Comparison of ENCODE assay signal across 8 cellular contexts in genomic region chr4:70902577-70903281, GRCh38. TPM values are rescaled to one million over a fixed set of nuclear protein-coding genes. Genes with fewer than 3 reads are reported as not detected.
DNase-seq lines count a peak whose midpoint lies in the region; ATAC-seq, FAIRE-seq and TF ChIP-seq lines count a peak whose summit lies in the region.

No MANE protein-coding gene starts in this region.

- H3K79me2 ChIP-seq in K562 (ENCODE audit: control insufficient read depth, insufficient read depth, low read length): peaks cover 59% of the 10 kb centered on the region

- TF ChIP-seq POLR2A in K562 (conservative IDR thresholded peaks at IDR 0.05): no peak

- H3K4me3 ChIP-seq in NT2/D1 (ENCODE audit: insufficient read length, low read depth): peak overlapping the region; percentile 73
- peak overlapping the region; percentile 82 for H3K4me3 ChIP-seq in K562
- H3K4me3 ChIP-seq in skeletal muscle tissue (ENCODE audit: low read length in 3 of 3): peak overlapping the region; percentile 71 to 90 (median 90)

- no peak for TF ChIP-seq RAD21 in K562 (CRISPR knock-in tag; conservative IDR thresholded peaks at IDR 0.05 in 1 of 2, IDR thresholded peaks at IDR 0.05 in 1 of 2)

- POLR2A ChIA-PET in K562 (lab: Yijun Ruan, JAX): interaction anchor here (0.9 to 2.3 kb wide), 5 partner anchors 11 to 213 kb away, joined by 3 to 16 read pairs (median 3); no protein-coding TSS in a partner anchor

- in situ Hi-C loops in K562 (cut with MboI): loop anchor here (25.0 kb wide), 1 partner anchor 1385 kb away; no protein-coding TSS in a partner anchor

- peak; percentile 52 for ATAC-seq in GM18511 (IDR thresholded peaks at IDR 0.05; ENCODE audit: unreplicated experiment)
- ATAC-seq in HG02970 (IDR thresholded peaks at IDR 0.05; ENCODE audit: low FRiP score, unreplicated experiment): peak; percentile 36
- peak; percentile 63 for ATAC-seq in K562

- H3K9ac ChIP-seq in NT2/D1 (ENCODE audit: insufficient read length, low read depth) (peak overlapping the region; percentile 83), K562 (ENCODE audit: insufficient read depth in 1 of 2, low read depth in 2 of 2, low read length in 2 of 2) (peak overlapping the region; percentile 95 to 97), skeletal muscle tissue (ENCODE audit: low read depth in 1 of 3, low read length in 3 of 3) (peak overlapping the region; percentile 80 to 88 (median 86))

- DNase-seq in AG20443 (ENCODE audit: low spot score) (peak; percentile 78), NT2/D1 (ENCODE audit: low read depth, low spot score) (no peak), K562 (ENCODE audit: extremely low read depth in 1 of 4, low spot score in 3 of 4) (peak in 3 of 4 experiments; percentile 15 to 61 (median 50)), iPS-NIHi11 (ENCODE audit: low spot score) (peak; percentile 67), ureter (ENCODE audit: low spot score) (no peak)

- H3K27me3 ChIP-seq in NT2/D1 (ENCODE audit: insufficient read depth, insufficient read length) (no peaks in the 10 kb centered on the region), K562 (ENCODE audit: control insufficient read depth in 2 of 2, insufficient read depth in 2 of 2, low read length in 2 of 2) (no peaks in the 10 kb centered on the region), skeletal muscle tissue (ENCODE audit: control insufficient read depth in 3 of 3, insufficient read depth in 3 of 3, low read length in 3 of 3) (no peaks in the 10 kb centered on the region)

- intact Hi-C loops in K562 (cut with micrococcal nuclease): loop anchor here (1.0 to 5.0 kb wide), 5 partner anchors 35 to 195 kb away; partner anchors contain the start of gene DCK

- H3K9me3 ChIP-seq in NT2/D1 (ENCODE audit: insufficient read depth, low read length) (no peaks in the 10 kb centered on the region), K562 (replicated peaks; ENCODE audit: control insufficient read depth, insufficient read depth, low read depth, low read length) (no peaks in the 10 kb centered on the region; the same call in 1 of the 2 replicates), skeletal muscle tissue (ENCODE audit: control insufficient read depth in 3 of 3, low read length in 3 of 3) (no peaks in the 10 kb centered on the region)

- H3K4me1 ChIP-seq in NT2/D1 (ENCODE audit: insufficient read depth, insufficient read length): no peaks in the 10 kb centered on the region
- H3K4me1 ChIP-seq in K562 (replicated peaks in 1 of 2; ENCODE audit: control insufficient read depth in 2 of 2, insufficient read depth in 2 of 2, low read length in 2 of 2): peaks cover 25 to 27% of the 10 kb centered on the region in 2 experiments; a peak in 4 of 5 replicates
- H3K4me1 ChIP-seq in skeletal muscle tissue (ENCODE audit: control insufficient read depth in 3 of 3, insufficient read depth in 3 of 3, low read length in 3 of 3): peaks cover 6 to 11% (median 9%) of the 10 kb centered on the region in 3 donors

- no peak for TF ChIP-seq EP300 in K562 (IDR thresholded peaks at IDR 0.05; ENCODE audit: low read length)

- no peak for TF ChIP-seq CTCF in K562 (IDR thresholded peaks at IDR 0.05 in 2 of 3, conservative IDR thresholded peaks at IDR 0.05 in 1 of 3; ENCODE audit: insufficient read depth in 2 of 3, low read depth in 1 of 3, low read length in 3 of 3)

- H3K27ac ChIP-seq in K562 (ENCODE audit: extremely low read depth, low read depth, low read length) (peak overlapping the region; percentile 94), skeletal muscle tissue (ENCODE audit: low read depth, low read length) (peak overlapping the region; percentile 76)

- peak overlapping the region; percentile 98 for H2AFZ ChIP-seq in K562 (ENCODE audit: low read depth, low read length)

- CTCF ChIA-PET in K562 (lab: Yijun Ruan, JAX; ENCODE audit: low intra/inter-chr PET ratio): interaction anchor here (0.5 kb wide), 1 partner anchor 66 kb away, joined by 5 read pairs; no protein-coding TSS in a partner anchor

- H4K20me1 ChIP-seq in K562 (replicated peaks; ENCODE audit: control insufficient read depth, insufficient read depth, low read length): peaks cover 8% of the 10 kb centered on the region; the same call in 1 of the 2 replicates

- no peak for FAIRE-seq in K562 (lab: Jason Lieb, UNC)

- peak overlapping the region; percentile 98 for H3K4me2 ChIP-seq in K562 (ENCODE audit: insufficient read depth, low read length)

- H3K9me1 ChIP-seq in K562 (ENCODE audit: control insufficient read depth, insufficient read depth, low read length): no peaks in the 10 kb centered on the region

- WGBS in K562 (ENCODE audit: insufficient coverage, low coverage, missing lambda C conversion rate): under 1% methylated on average over 19 of the region's 48 CpGs

- no TSS peak for BruUV-seq in K562 (replicated peaks; lab: Mats Ljungman, UMichigan)

- H3K36me3 ChIP-seq in NT2/D1 (ENCODE audit: insufficient read depth, insufficient read length, low read length) (peaks cover 21% of the 10 kb centered on the region), K562 (ENCODE audit: control insufficient read depth, insufficient read depth, low read length) (peaks cover 32% of the 10 kb centered on the region), skeletal muscle tissue (ENCODE audit: control insufficient read depth in 3 of 3, insufficient read depth in 3 of 3, low read length in 3 of 3) (peaks cover 0 to 5% (median 3%) of the 10 kb centered on the region in 3 donors)

TF ChIP-seq in K562, 482 proteins besides CTCF, POLR2A, EP300 and RAD21 (continues in another document):
- peak in 1 of 2 experiments; percentile 67 for TF ChIP-seq E2F6 (IDR thresholded peaks at IDR 0.05; ENCODE audit: borderline replicate concordance in 1 of 2, extremely low read depth in 1 of 2, insufficient read depth in 1 of 2, insufficient read length in 1 of 2, low read depth in 1 of 2, low read length in 1 of 2, poor library complexity in 1 of 2, severe bottlenecking in 1 of 2)
- peak; percentile 69 for TF ChIP-seq RBFOX2 (IDR thresholded peaks at IDR 0.05; ENCODE audit: low read depth, low read length)
- TF ChIP-seq SPI1 (IDR thresholded peaks at IDR 0.05; ENCODE audit: borderline replicate concordance, low read depth, low read length): peak; percentile 77; the same call in 1 of the 2 replicates
- peak; percentile 33; the same call in 1 of the 2 replicates for TF ChIP-seq NFRKB (IDR thresholded peaks at IDR 0.05; ENCODE audit: low read depth)
- TF ChIP-seq E2F1 (CRISPR knock-in tag; IDR thresholded peaks at IDR 0.05): 0 out of 2 replicates have a peak, but pooled peaks have one; percentile 24
- TF ChIP-seq TRIM25 (IDR thresholded peaks at IDR 0.05; ENCODE audit: borderline replicate concordance): 0 out of 2 replicates have a peak, but pooled peaks have one; percentile 15

RNA-seq across cellular contexts. Expression of gene MOB1B, which starts 0.6 kb away (rescaled TPM):
- 27.1 and 74.0 TPM in 2 replicates for total RNA-seq in K562 (2011; cell fraction: chromatin; rRNA removed; ENCODE audit: low replicate concordance)
- 8.3 and 14.1 TPM in 2 replicates for total RNA-seq in K562 (2011; cell fraction: nucleolus; rRNA removed)
- 36.4 and 73.0 TPM in 2 replicates for total RNA-seq in K562 (2011; cell fraction: nucleoplasm; rRNA removed)
- total RNA-seq in K562 (2014; rRNA removed) (10.7 and 11.3 TPM in 2 replicates), K562 (2014; rRNA removed; fragmentation: Illumina TruSeq; extraction: Trizol) (28.5 and 33.3 TPM in 2 replicates), K562 (2015; rRNA removed; fragmentation: Illumina TruSeq; extraction: Trizol) (15.1 and 16.8 TPM in 2 replicates), K562 (2021) (37.8 and 40.1 TPM in 2 replicates), skeletal muscle tissue (30.3 TPM), ureter (23.4 TPM)
- polyA plus RNA-seq in K562 (2011; rRNA removed) (28.9 and 34.8 TPM in 2 replicates), K562 (2014; fragmentation: Illumina TruSeq; extraction: Trizol) (25.2 and 27.2 TPM in 2 replicates), K562 (2014; fragmentation: Nextera tagmentation; extraction: Ambion mirVana) (1 to 10 TPM; 8.4 to 9.3 TPM), K562 (2014; rRNA removed) (19.0 and 20.4 TPM in 2 replicates)
- 5.8 and 13.9 TPM in 2 replicates for polyA plus RNA-seq in K562 (2011; cell fraction: cytosol; rRNA removed)
- polyA plus RNA-seq in K562 (2011; cell fraction: nucleus; rRNA removed): 16.0 and 17.9 TPM in 2 replicates
- 15.0 and 21.1 TPM in 2 replicates for polyA plus RNA-seq in K562 (2012)
- 83.9 and 88.8 TPM in 2 replicates for polyA minus RNA-seq in K562 (2011; rRNA and poly(A)+ RNA removed)
- polyA minus RNA-seq in K562 (2011; cell fraction: cytosol; rRNA and poly(A)+ RNA removed): 47.3 and 83.2 TPM in 2 replicates
- polyA minus RNA-seq in K562 (2011; cell fraction: nucleus; rRNA and poly(A)+ RNA removed): 17.4 and 27.4 TPM in 2 replicates

Comparison
In these comparisons a context has a peak if more than half of its experiments do, and no peak if none do; other contexts are left out.
1. DNase-seq: peak in AG20443 (single experiment), K562 (3 of 4) and iPS-NIHi11 (single experiment); none in NT2/D1 (single experiment) and ureter (single experiment).
2. Peak in every context shown above with its lines, with median percentiles within 50 percentile points of each other: ATAC-seq, H3K4me3 ChIP-seq and H3K9ac ChIP-seq.